22 cellular contexts compared by ENCODE assay signal in genomic region chr7:99788554-99788953, GRCh38. TPM values are rescaled to one million over a fixed set of nuclear protein-coding genes. Genes with fewer than 3 reads are reported as not detected.
DNase-seq lines count a peak whose midpoint lies in the region; ATAC-seq and TF ChIP-seq lines count a peak whose summit lies in the region.
"Had no signal": no experiment of that assay in that cellular context is flagged by ENCODE, and none has a peak within 500 bp of the region (broad histone marks: within the 10 kb centered on the region; RNA-seq: fewer than 3 reads in every experiment).

No MANE protein-coding gene starts in this region.

- no peak for TF ChIP-seq POLR2A in testis (IDR thresholded peaks at IDR 0.05)

- no peak for TF ChIP-seq CTCF in testis (IDR thresholded peaks at IDR 0.05)

- H3K4me3 ChIP-seq in naive thymus-derived CD4-positive, alpha-beta T cell (ENCODE audit: low read length), result no peak overlapping the region
- H3K4me3 ChIP-seq in testis, result no peak overlapping the region
- H3K4me3 ChIP-seq: BLaER1 treated with 17β-estradiol and CSF1 and Interleukin-3, amounts not matched to agents 10 nM and 100 nM; heart right ventricle; tibial nerve had no signal

- H3K4me3 Mint-ChIP-seq in activated CD4-positive, alpha-beta T cell treated with anti-CD3 and anti-CD28 coated beads, Interleukin-2, amount 10 ng/mL, durations not matched to agents 24 days and 14 days, result no peak overlapping the region
- peak overlapping the region; percentile 18 for H3K4me3 Mint-ChIP-seq in activated naive CD8-positive, alpha-beta T cell treated with anti-CD3 and anti-CD28 coated beads, Interleukin-2, amount 50 U/mL, for 24 hours
- no peak overlapping the region for H3K4me3 Mint-ChIP-seq in naive thymus-derived CD4-positive, alpha-beta T cell
- H3K4me3 Mint-ChIP-seq: activated CD4-positive, alpha-beta T cell treated with anti-CD3 and anti-CD28 coated beads, Interleukin-2, amount 10 ng/mL, durations not matched to agents 7 days and 5 days; naive B cell had no signal

- no peaks in the 10 kb centered on the region for H3K36me3 ChIP-seq in naive thymus-derived CD4-positive, alpha-beta T cell (ENCODE audit: control insufficient read depth in 2 of 3, insufficient read depth in 3 of 3, low read length in 3 of 3)
- H3K36me3 ChIP-seq in testis (ENCODE audit: low read depth, missing control alignments), result no peaks in the 10 kb centered on the region
- H3K36me3 ChIP-seq: BLaER1 treated with 17β-estradiol and CSF1 and Interleukin-3, amounts not matched to agents 10 nM and 100 nM; heart right ventricle; tibial nerve had no signal

- peaks cover 17% of the 10 kb centered on the region for H3K4me1 Mint-ChIP-seq in activated CD4-positive, alpha-beta T cell treated with anti-CD3 and anti-CD28 coated beads, Interleukin-2, amount 10 ng/mL, durations not matched to agents 24 days and 14 days
- H3K4me1 Mint-ChIP-seq in activated naive CD8-positive, alpha-beta T cell treated with anti-CD3 and anti-CD28 coated beads, Interleukin-2, amount 50 U/mL, for 24 hours, result peaks cover 38% of the 10 kb centered on the region
- H3K4me1 Mint-ChIP-seq in naive thymus-derived CD4-positive, alpha-beta T cell, result peaks cover 0 to 29% (median 12%) of the 10 kb centered on the region in 7 donors
- H3K4me1 Mint-ChIP-seq: naive B cell had no signal

- ATAC-seq in activated naive CD8-positive, alpha-beta T cell treated with anti-CD3 and anti-CD28 coated beads, Interleukin-2, amount 50 U/mL, for 24 hours, result peak; percentile 84
- peak; percentile 61 for ATAC-seq in naive thymus-derived CD4-positive, alpha-beta T cell
- ATAC-seq: heart right ventricle had no signal

- no peaks in the 10 kb centered on the region for H3K36me3 Mint-ChIP-seq in activated CD4-positive, alpha-beta T cell treated with anti-CD3 and anti-CD28 coated beads, Interleukin-2, amount 10 ng/mL, durations not matched to agents 24 days and 14 days (ENCODE audit: low read depth)
- H3K36me3 Mint-ChIP-seq in activated naive CD8-positive, alpha-beta T cell treated with anti-CD3 and anti-CD28 coated beads, Interleukin-2, amount 50 U/mL, for 24 hours (ENCODE audit: low read depth), result peaks cover 2% of the 10 kb centered on the region
- H3K36me3 Mint-ChIP-seq in naive thymus-derived CD4-positive, alpha-beta T cell, result peaks cover 0 to 5% (median 0%) of the 10 kb centered on the region in 5 donors
- H3K36me3 Mint-ChIP-seq: naive B cell had no signal

- 69 to 77% methylated on average over 2 of the region's 2 CpGs for WGBS in testis, 2 donors

- H3K9me3 ChIP-seq in naive thymus-derived CD4-positive, alpha-beta T cell (ENCODE audit: control insufficient read depth in 2 of 3, low read length in 3 of 3), result no peaks in the 10 kb centered on the region
- H3K9me3 ChIP-seq in testis, result no peaks in the 10 kb centered on the region
- H3K9me3 ChIP-seq: heart right ventricle, tibial nerve had no signal

- H3K27me3 Mint-ChIP-seq in activated CD4-positive, alpha-beta T cell treated with anti-CD3 and anti-CD28 coated beads, Interleukin-2, amount 10 ng/mL, durations not matched to agents 24 days and 14 days, result no peaks in the 10 kb centered on the region
- H3K27me3 Mint-ChIP-seq in activated naive CD8-positive, alpha-beta T cell treated with anti-CD3 and anti-CD28 coated beads, Interleukin-2, amount 50 U/mL, for 24 hours, result peaks cover 8% of the 10 kb centered on the region
- peaks cover 0 to 8% (median 5%) of the 10 kb centered on the region in 5 donors for H3K27me3 Mint-ChIP-seq in naive thymus-derived CD4-positive, alpha-beta T cell
- H3K27me3 Mint-ChIP-seq: activated CD4-positive, alpha-beta T cell treated with anti-CD3 and anti-CD28 coated beads, Interleukin-2, amount 10 ng/mL, durations not matched to agents 7 days and 5 days had no signal

- H3K27ac ChIP-seq in naive thymus-derived CD4-positive, alpha-beta T cell (ENCODE audit: low read depth, low read length), result no peak overlapping the region
- no peak overlapping the region for H3K27ac ChIP-seq in testis
- H3K27ac ChIP-seq: BLaER1 treated with 17β-estradiol and CSF1 and Interleukin-3, amounts not matched to agents 10 nM and 100 nM; heart right ventricle; parathyroid adenoma; tibial nerve had no signal

- intact Hi-C loops in activated CD4-positive, alpha-beta T cell treated with anti-CD3 and anti-CD28 coated beads, Interleukin-2, amount 10 ng/mL, durations not matched to agents 24 days and 14 days (cut with micrococcal nuclease), result no loop called here
- intact Hi-C loops in naive thymus-derived CD4-positive, alpha-beta T cell (cut with micrococcal nuclease), result no loop called here
- intact Hi-C loops in testis (cut with DNase I; ENCODE audit: low total_unique reads), result no loop called here

- H3K27ac Mint-ChIP-seq in activated CD4-positive, alpha-beta T cell treated with anti-CD3 and anti-CD28 coated beads, Interleukin-2, amount 10 ng/mL, durations not matched to agents 24 days and 14 days, result peak overlapping the region; percentile 20
- peak overlapping the region; percentile 79 for H3K27ac Mint-ChIP-seq in activated naive CD8-positive, alpha-beta T cell treated with anti-CD3 and anti-CD28 coated beads, Interleukin-2, amount 50 U/mL, for 24 hours
- no peak overlapping the region for H3K27ac Mint-ChIP-seq in naive thymus-derived CD4-positive, alpha-beta T cell
- H3K27ac Mint-ChIP-seq: activated CD4-positive, alpha-beta T cell treated with anti-CD3 and anti-CD28 coated beads, Interleukin-2, amount 10 ng/mL, durations not matched to agents 7 days and 5 days; naive B cell had no signal

- H3K4me1 ChIP-seq in naive thymus-derived CD4-positive, alpha-beta T cell (ENCODE audit: control insufficient read depth in 2 of 2, insufficient read depth in 2 of 2, low read length in 2 of 2), result no peaks in the 10 kb centered on the region
- H3K4me1 ChIP-seq in testis, result no peaks in the 10 kb centered on the region
- H3K4me1 ChIP-seq: BLaER1 treated with 17β-estradiol and CSF1 and Interleukin-3, amounts not matched to agents 10 nM and 100 nM; heart right ventricle; parathyroid adenoma; tibial nerve had no signal

- peak; percentile 58 for DNase-seq in activated CD4-positive, alpha-beta T cell treated with anti-CD3 and anti-CD28 coated beads, Interleukin-2, amount 10 ng/mL, durations not matched to agents 24 days and 14 days
- DNase-seq in activated CD4-positive, alpha-beta T cell treated with anti-CD3 and anti-CD28 coated beads, Interleukin-2, amount 50 U/mL, for 4 hours, result no peak
- peak; percentile 14 for DNase-seq in GM03348 (ENCODE audit: low spot score)
- DNase-seq in activated naive CD8-positive, alpha-beta T cell treated with anti-CD3 and anti-CD28 coated beads, Interleukin-2, amount 50 U/mL, for 24 hours, result no peak
- DNase-seq in naive thymus-derived CD4-positive, alpha-beta T cell, result no peak
- no peak for DNase-seq in testis
- no peak for DNase-seq in HT-29 (ENCODE audit: low spot score)
- DNase-seq in RKO (ENCODE audit: low spot score), result no peak
- DNase-seq: activated CD4-positive, alpha-beta T cell treated with anti-CD3 and anti-CD28 coated beads, Interleukin-2, amount 10 ng/mL, durations not matched to agents 7 days and 5 days; amygdala; cerebellar nuclear complex; effector memory CD4-positive, alpha-beta T cell; heart right ventricle; naive B cell; NCI-H1436 treated with DMSO at 0.1 percent for 48 hours; NCI-H82 had no signal

- CTCF ChIA-PET in naive thymus-derived CD4-positive, alpha-beta T cell (lab: Charles Lee), result interaction anchor here (0.6 kb wide), 1 partner anchor 482 kb away, joined by 3 read pairs; no protein-coding TSS in a partner anchor

- POLR2A ChIA-PET in naive thymus-derived CD4-positive, alpha-beta T cell (lab: Charles Lee), result no interaction called here

- H3K27me3 ChIP-seq in naive thymus-derived CD4-positive, alpha-beta T cell (ENCODE audit: control insufficient read depth in 2 of 2, insufficient read depth in 2 of 2, low read length in 2 of 2), result no peaks in the 10 kb centered on the region
- H3K27me3 ChIP-seq in testis, result no peaks in the 10 kb centered on the region
- H3K27me3 ChIP-seq: BLaER1 treated with 17β-estradiol and CSF1 and Interleukin-3, amounts not matched to agents 10 nM and 100 nM; tibial nerve had no signal

- peaks cover 6% of the 10 kb centered on the region for H3K9me3 Mint-ChIP-seq in activated CD4-positive, alpha-beta T cell treated with anti-CD3 and anti-CD28 coated beads, Interleukin-2, amount 10 ng/mL, durations not matched to agents 24 days and 14 days
- H3K9me3 Mint-ChIP-seq in activated naive CD8-positive, alpha-beta T cell treated with anti-CD3 and anti-CD28 coated beads, Interleukin-2, amount 50 U/mL, for 24 hours, result no peaks in the 10 kb centered on the region
- peaks cover 0 to 4% (median 0%) of the 10 kb centered on the region in 11 donors for H3K9me3 Mint-ChIP-seq in naive thymus-derived CD4-positive, alpha-beta T cell
- H3K9me3 Mint-ChIP-seq: activated CD4-positive, alpha-beta T cell treated with anti-CD3 and anti-CD28 coated beads, Interleukin-2, amount 10 ng/mL, durations not matched to agents 7 days and 5 days; naive B cell had no signal

RNA-seq across cellular contexts. Expression of gene CYP3A4, which starts 4.6 kb away (rescaled TPM):
- not detected in 2 replicates for total RNA-seq in activated CD4-positive, alpha-beta T cell treated with anti-CD3 and anti-CD28 coated beads, Interleukin-2, amount 10 ng/mL, durations not matched to agents 24 days and 14 days
- total RNA-seq in naive thymus-derived CD4-positive, alpha-beta T cell, result not detected
- polyA plus RNA-seq in naive thymus-derived CD4-positive, alpha-beta T cell, result not detected
- 1 to 10 TPM; 1.3 to 1.8 TPM for total RNA-seq in testis
- 0.34 TPM for polyA plus RNA-seq in testis (ENCODE audit: insufficient read depth, low read depth, low replicate concordance)
- not detected in 2 replicates for total RNA-seq in HT-29 (2014; rRNA removed; shearing (Covaris generic))
- total RNA-seq: activated CD4-positive, alpha-beta T cell treated with anti-CD3 and anti-CD28 coated beads, Interleukin-2, amount 10 ng/mL, durations not matched to agents 7 days and 5 days; heart right ventricle; lung microvascular endothelial cell; skeletal muscle tissue had no signal
- polyA plus RNA-seq: fibroblast of lung, heart right ventricle had no signal

RNA-seq across cellular contexts. Expression of gene CYP3A43, which starts 39.3 kb away (rescaled TPM):
- not detected in 2 replicates for total RNA-seq in activated CD4-positive, alpha-beta T cell treated with anti-CD3 and anti-CD28 coated beads, Interleukin-2, amount 10 ng/mL, durations not matched to agents 24 days and 14 days
- total RNA-seq in naive thymus-derived CD4-positive, alpha-beta T cell, result under 1 TPM in 1 of 5 experiments, not detected in 4; 0.32 TPM
- not detected for polyA plus RNA-seq in naive thymus-derived CD4-positive, alpha-beta T cell
- total RNA-seq in testis, result under 1 TPM in 1 of 2 donors, not detected in 1; 0.37 TPM
- 3.6 TPM for polyA plus RNA-seq in testis (ENCODE audit: insufficient read depth, low read depth, low replicate concordance)
- not detected in 2 replicates for total RNA-seq in HT-29 (2014; rRNA removed; shearing (Covaris generic))
- total RNA-seq: activated CD4-positive, alpha-beta T cell treated with anti-CD3 and anti-CD28 coated beads, Interleukin-2, amount 10 ng/mL, durations not matched to agents 7 days and 5 days; fibroblast of lung; lung microvascular endothelial cell; skeletal muscle tissue; tibial nerve had no signal
- polyA plus RNA-seq: fibroblast of lung, heart right ventricle had no signal

RNA-seq across cellular contexts. Expression of gene CYP3A7, which starts 53.6 kb away (rescaled TPM):
- total RNA-seq in activated CD4-positive, alpha-beta T cell treated with anti-CD3 and anti-CD28 coated beads, Interleukin-2, amount 10 ng/mL, durations not matched to agents 24 days and 14 days, result not detected in 2 replicates
- not detected for total RNA-seq in naive thymus-derived CD4-positive, alpha-beta T cell
- under 1 TPM in 1 of 2 donors, not detected in 1; 0.08 TPM for polyA plus RNA-seq in naive thymus-derived CD4-positive, alpha-beta T cell
- total RNA-seq in testis, result not detected
- not detected for polyA plus RNA-seq in testis (ENCODE audit: insufficient read depth, low read depth, low replicate concordance)
- 0.10 TPM in 1 of 2 replicates, not detected in the other for total RNA-seq in HT-29 (2014; rRNA removed; shearing (Covaris generic))
- total RNA-seq: activated CD4-positive, alpha-beta T cell treated with anti-CD3 and anti-CD28 coated beads, Interleukin-2, amount 10 ng/mL, durations not matched to agents 7 days and 5 days; heart right ventricle; lung microvascular endothelial cell had no signal
- polyA plus RNA-seq: heart right ventricle had no signal

Comparison
In these comparisons a context has a peak if more than half of its experiments do, and no peak if none do; other contexts are left out.
1. DNase-seq: peak in activated CD4-positive, alpha-beta T cell treated with anti-CD3 and anti-CD28 coated beads, Interleukin-2, amount 10 ng/mL, durations not matched to agents 24 days and 14 days (single experiment) and GM03348 (single experiment); none in activated CD4-positive, alpha-beta T cell treated with anti-CD3 and anti-CD28 coated beads, Interleukin-2, amount 50 U/mL, for 4 hours (0 of 2), activated naive CD8-positive, alpha-beta T cell treated with anti-CD3 and anti-CD28 coated beads, Interleukin-2, amount 50 U/mL, for 24 hours (single experiment), naive thymus-derived CD4-positive, alpha-beta T cell (0 of 9), testis (single experiment), HT-29 (single experiment) and RKO (single experiment).
2. H3K27ac Mint-ChIP-seq: peak in activated CD4-positive, alpha-beta T cell treated with anti-CD3 and anti-CD28 coated beads, Interleukin-2, amount 10 ng/mL, durations not matched to agents 24 days and 14 days (single experiment) and activated naive CD8-positive, alpha-beta T cell treated with anti-CD3 and anti-CD28 coated beads, Interleukin-2, amount 50 U/mL, for 24 hours (single experiment); none in naive thymus-derived CD4-positive, alpha-beta T cell (0 of 9).